In genomic region chr7:94307399-94308048, GRCh38 we compare ENCODE assay signal across 21 cellular contexts.
"Had no signal": no experiment of that assay in that cellular context is flagged by ENCODE, and none has a peak within 500 bp of the region (broad histone marks: within the 10 kb centered on the region; RNA-seq: fewer than 3 reads in every experiment).

No MANE protein-coding gene starts in this region.

- H2AFZ ChIP-seq: neural progenitor cell had no signal

- ATAC-seq: gastroesophageal sphincter; naive thymus-derived CD8-positive, alpha-beta T cell; pancreas; right lobe of liver had no signal

- H3K27ac ChIP-seq: epithelial cell of prostate, esophagus muscularis mucosa, gastroesophageal sphincter, neural progenitor cell, pancreas, prostate gland, right lobe of liver, spleen, stomach, thoracic aorta, transverse colon had no signal

- H3K4me1 ChIP-seq: prostate gland, right lobe of liver, spleen had no signal

- H3K4me3 ChIP-seq: esophagus muscularis mucosa, gastroesophageal sphincter, neural progenitor cell, pancreas, prostate gland, right lobe of liver, spleen, stomach, thoracic aorta, transverse colon had no signal

- H3K36me3 ChIP-seq: esophagus muscularis mucosa, gastroesophageal sphincter, neural progenitor cell, pancreas, prostate gland, right lobe of liver, spleen, stomach, thoracic aorta, transverse colon had no signal

- H3K9me3 ChIP-seq: esophagus muscularis mucosa, gastroesophageal sphincter, pancreas, prostate gland, right lobe of liver, spleen, stomach, thoracic aorta, transverse colon had no signal

- H3K4me2 ChIP-seq: neural progenitor cell had no signal

- H3K27me3 ChIP-seq: esophagus muscularis mucosa, gastroesophageal sphincter, neural progenitor cell, pancreas, right lobe of liver, spleen, stomach, transverse colon had no signal

- H3K27ac Mint-ChIP-seq: endodermal cell; immature natural killer cell; naive thymus-derived CD8-positive, alpha-beta T cell; neural progenitor cell had no signal

- DNase-seq: cerebellar nuclear complex; dermis blood vessel endothelial cell; endodermal cell; immature natural killer cell; naive thymus-derived CD8-positive, alpha-beta T cell; occipital lobe; pancreas; right lobe of liver; spleen; stimulated activated naive CD4-positive, alpha-beta T cell; stomach; substantia nigra; transverse colon had no signal

- FAIRE-seq: colon, pancreas, urothelium cell line had no signal

- H3K4me1 Mint-ChIP-seq: immature natural killer cell had no signal

- H3K36me3 Mint-ChIP-seq: immature natural killer cell, neural progenitor cell had no signal

- H3K9ac ChIP-seq: neural progenitor cell had no signal

- H3K4me3 Mint-ChIP-seq: endodermal cell; immature natural killer cell; naive thymus-derived CD8-positive, alpha-beta T cell; neural progenitor cell had no signal
